Comparison of ENCODE assay signal across 1 cellular context in genomic region chr1:52673513-52673912, GRCh38.
A peak's percentile ranks its signal among the peaks of the same experiment; 100 is the strongest.
TF ChIP-seq lines count a peak whose summit lies in the region.

No MANE protein-coding gene starts in this region.

TF ChIP-seq in HepG2, 621 proteins besides CTCF, POLR2A, EP300 and RAD21:
- no peak for TF ChIP-seq ZBTB46 (CRISPR knock-in tag; IDR thresholded peaks at IDR 0.05; ENCODE audit: borderline replicate concordance)
- TF ChIP-seq ZNF629 (CRISPR knock-in tag; conservative IDR thresholded peaks at IDR 0.05), result peak; percentile 67
- TF ChIP-seq GLI4 (CRISPR knock-in tag; IDR thresholded peaks at IDR 0.05; ENCODE audit: borderline replicate concordance), result no peak
- no peak for TF ChIP-seq MAFK (conservative IDR thresholded peaks at IDR 0.05 in 1 of 2, IDR thresholded peaks at IDR 0.05 in 1 of 2; ENCODE audit: low read length in 2 of 2)
- no peak for TF ChIP-seq ZNF800 (CRISPR knock-in tag; IDR thresholded peaks at IDR 0.05)
- TF ChIP-seq IRF1 (CRISPR knock-in tag; IDR thresholded peaks at IDR 0.05; ENCODE audit: low read depth), result no peak
- TF ChIP-seq PHF8 (CRISPR knock-in tag; IDR thresholded peaks at IDR 0.05), result no peak
